8 cellular contexts compared by ENCODE assay signal in genomic region chr6:35317483-35318199, GRCh38. TPM values are rescaled to one million over a fixed set of nuclear protein-coding genes. Genes with fewer than 3 reads are reported as not detected.
DNase-seq lines count a peak whose midpoint lies in the region; ATAC-seq and TF ChIP-seq lines count a peak whose summit lies in the region.

No MANE protein-coding gene starts in this region.

- peaks cover 49% of the 10 kb centered on the region for H3K27me3 Mint-ChIP-seq in brain

- ATAC-seq in GM21529 (IDR thresholded peaks at IDR 0.05; ENCODE audit: unreplicated experiment), result no peak

- H3K27ac ChIP-seq in substantia nigra (ENCODE audit: low read depth, low read length, poor library complexity, severe bottlenecking), result peak overlapping the region; percentile 4

- no peaks in the 10 kb centered on the region for H3K36me3 Mint-ChIP-seq in brain

- peaks cover 16% of the 10 kb centered on the region for H3K4me1 Mint-ChIP-seq in brain

- H3K4me3 ChIP-seq in kidney epithelial cell (ENCODE audit: low read depth, low read length), result peak overlapping the region; percentile 40

- peak overlapping the region; percentile 89 to 94 (median 92) for H3K4me3 Mint-ChIP-seq in brain

- H3K27ac Mint-ChIP-seq in brain, result peak overlapping the region; percentile 64 to 98 (median 77)

- H3K27me3 ChIP-seq in kidney epithelial cell (ENCODE audit: control insufficient read depth, insufficient read depth, low read length), result no peaks in the 10 kb centered on the region

- DNase-seq in NCI-H2196 (lab: John Stamatoyannopoulos, UW; ENCODE audit: unreplicated experiment) (peak; percentile 43), NCI-H2196 treated with DMSO at 0.1 percent for 48 hours (lab: John Stamatoyannopoulos, UW; ENCODE audit: unreplicated experiment) (no peak), kidney epithelial cell (ENCODE audit: low read depth) (no peak), substantia nigra (lab: John Stamatoyannopoulos, UW) (peak in 1 of 49 donors; percentile 54), NCI-H526 (lab: John Stamatoyannopoulos, UW) (no peak), inferior parietal cortex (ENCODE audit: extremely low spot score) (no peak)

- H3K36me3 ChIP-seq in kidney epithelial cell (ENCODE audit: control insufficient read depth, insufficient read depth, low read length), result no peaks in the 10 kb centered on the region

- peaks cover 0 to 5% (median 0%) of the 10 kb centered on the region in 5 experiments for H3K9me3 Mint-ChIP-seq in brain

- no peak for TF ChIP-seq CTCF in brain (conservative IDR thresholded peaks at IDR 0.05)
- no peak for TF ChIP-seq CTCF in kidney epithelial cell (IDR thresholded peaks at IDR 0.05; ENCODE audit: insufficient read depth, low read length, poor library complexity, severe bottlenecking)

RNA-seq across cellular contexts. Expression of gene DEF6, which starts 20.0 kb away (rescaled TPM):
- 4.7 TPM for polyA plus RNA-seq in brain (ENCODE audit: insufficient read depth, low read depth, low replicate concordance)
- 3.2 and 3.6 TPM in 2 replicates for total RNA-seq in kidney epithelial cell

RNA-seq across cellular contexts. Expression of gene PPARD, which starts 24.7 kb away (rescaled TPM):
- 17.9 TPM for polyA plus RNA-seq in brain (ENCODE audit: insufficient read depth, low read depth, low replicate concordance)
- 13.5 and 15.0 TPM in 2 replicates for total RNA-seq in kidney epithelial cell

RNA-seq across cellular contexts. Expression of gene ZNF76, which starts 58.1 kb away (rescaled TPM):
- 43.0 TPM for polyA plus RNA-seq in brain (ENCODE audit: insufficient read depth, low read depth, low replicate concordance)
- total RNA-seq in kidney epithelial cell, result 21.2 and 23.6 TPM in 2 replicates
